In the genomic region with DNA sequence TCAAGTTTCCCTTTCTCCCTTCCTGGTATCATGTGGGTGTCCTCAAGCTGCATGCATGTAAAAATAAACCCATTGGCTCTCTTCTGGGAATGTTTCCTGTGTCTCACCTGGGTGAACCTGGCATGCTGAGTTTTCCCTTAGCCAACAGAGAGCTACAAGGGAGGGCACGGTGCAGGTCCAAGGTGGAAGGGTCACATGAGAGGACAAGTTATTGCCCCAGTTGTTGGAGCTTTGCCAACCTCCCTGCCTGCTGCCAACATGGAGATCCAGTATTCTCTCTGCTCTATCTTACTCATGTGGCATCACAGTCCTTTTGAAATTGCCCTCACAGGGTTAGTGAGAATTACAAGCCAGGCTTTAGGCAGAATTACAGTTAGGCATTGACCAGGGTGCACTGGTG, we compare ENCODE assay signal across 14 cellular contexts.
"Had no signal": no experiment of that assay in that cellular context is flagged by ENCODE, and none has a peak within 500 bp of the region (broad histone marks: within the 10 kb centered on the region; RNA-seq: fewer than 3 reads in every experiment).

No MANE protein-coding gene starts in this region.

- ATAC-seq: foreskin keratinocyte, left colon, sciatic nerve had no signal

- H3K27ac ChIP-seq: colonic mucosa, foreskin keratinocyte had no signal

- H3K4me1 ChIP-seq: colonic mucosa, foreskin keratinocyte had no signal

- H3K27me3 ChIP-seq: colonic mucosa, foreskin keratinocyte had no signal

- H3K36me3 ChIP-seq: colonic mucosa had no signal

- H3K9me3 ChIP-seq: colonic mucosa had no signal

- DNase-seq: colonic mucosa; effector CD4-positive, alpha-beta T cell; endodermal cell; erythroblast; foreskin keratinocyte; kidney; left colon; mesendoderm; naive B cell; stimulated activated CD4-positive, alpha-beta T cell treated with anti-CD3 and anti-CD28 coated beads, Interleukin-2, amount 100 ng/mL, for 24 hours; stimulated activated naive CD4-positive, alpha-beta T cell treated with Interleukin-2 at 50 U/mL for 16 hours; trophoblast cell had no signal

- FAIRE-seq: endothelial cell of umbilical vein, kidney had no signal

- H3K4me3 ChIP-seq: colonic mucosa had no signal
